Comparison of ENCODE assay signal across 1 cellular context in genomic region chrX:131287556-131288179, GRCh38.
TF ChIP-seq lines count a peak whose summit lies in the region.

No MANE protein-coding gene starts in this region.

TF ChIP-seq in HepG2, 621 proteins besides CTCF, POLR2A, EP300 and RAD21 (continued from another document and continues in another):
- TF ChIP-seq ZSCAN30 (CRISPR knock-in tag; IDR thresholded peaks at IDR 0.05), result no peak
- TF ChIP-seq TAF15 (IDR thresholded peaks at IDR 0.05; ENCODE audit: low read depth, low read length, poor library complexity, severe bottlenecking), result no peak
- no peak for TF ChIP-seq RBFOX2 (IDR thresholded peaks at IDR 0.05; ENCODE audit: low read depth, low read length)
- no peak for TF ChIP-seq NR2F1 (CRISPR knock-in tag; IDR thresholded peaks at IDR 0.05)
- TF ChIP-seq NR3C1 (CRISPR knock-in tag; IDR thresholded peaks at IDR 0.05), result no peak
- no peak for TF ChIP-seq GATAD1 (CRISPR knock-in tag; IDR thresholded peaks at IDR 0.05)
- TF ChIP-seq ASH2L (IDR thresholded peaks at IDR 0.05; ENCODE audit: insufficient read length, low read depth, low read length), result peak; percentile 47
- TF ChIP-seq BCL6 (CRISPR knock-in tag; IDR thresholded peaks at IDR 0.05), result peak; percentile 29; the same call in 1 of the 2 replicates
- TF ChIP-seq GPN1 (CRISPR knock-in tag; IDR thresholded peaks at IDR 0.05; ENCODE audit: borderline replicate concordance), result no peak
- TF ChIP-seq, protein P1, sequence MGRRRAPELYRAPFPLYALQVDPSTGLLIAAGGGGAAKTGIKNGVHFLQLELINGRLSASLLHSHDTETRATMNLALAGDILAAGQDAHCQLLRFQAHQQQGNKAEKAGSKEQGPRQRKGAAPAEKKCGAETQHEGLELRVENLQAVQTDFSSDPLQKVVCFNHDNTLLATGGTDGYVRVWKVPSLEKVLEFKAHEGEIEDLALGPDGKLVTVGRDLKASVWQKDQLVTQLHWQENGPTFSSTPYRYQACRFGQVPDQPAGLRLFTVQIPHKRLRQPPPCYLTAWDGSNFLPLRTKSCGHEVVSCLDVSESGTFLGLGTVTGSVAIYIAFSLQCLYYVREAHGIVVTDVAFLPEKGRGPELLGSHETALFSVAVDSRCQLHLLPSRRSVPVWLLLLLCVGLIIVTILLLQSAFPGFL (CRISPR knock-in tag; IDR thresholded peaks at IDR 0.05), result no peak
- no peak for TF ChIP-seq HNRNPUL1 (IDR thresholded peaks at IDR 0.05; ENCODE audit: low read depth, low read length)
- TF ChIP-seq RARA (CRISPR knock-in tag; IDR thresholded peaks at IDR 0.05), result peak; percentile 39; the same call in 1 of the 2 replicates
- no peak for TF ChIP-seq AHDC1 (CRISPR knock-in tag; IDR thresholded peaks at IDR 0.05; ENCODE audit: borderline replicate concordance)
- no peak for TF ChIP-seq E2F2 (CRISPR knock-in tag; IDR thresholded peaks at IDR 0.05; ENCODE audit: borderline replicate concordance)
- 0 out of 2 replicates have a peak, but pooled peaks have one; percentile 25 for TF ChIP-seq NCOA2 (CRISPR knock-in tag; IDR thresholded peaks at IDR 0.05)
- TF ChIP-seq CHD2 (IDR thresholded peaks at IDR 0.05; ENCODE audit: low read depth, low read length), result no peak
- TF ChIP-seq ZNF678 (CRISPR knock-in tag; IDR thresholded peaks at IDR 0.05), result no peak
- TF ChIP-seq ZNF430 (CRISPR knock-in tag; IDR thresholded peaks at IDR 0.05), result no peak
- no peak for TF ChIP-seq ZNF280D (CRISPR knock-in tag; IDR thresholded peaks at IDR 0.05)
- TF ChIP-seq SAP130 (CRISPR knock-in tag; IDR thresholded peaks at IDR 0.05; ENCODE audit: low read depth), result peak; percentile 30; the same call in 1 of the 2 replicates
- TF ChIP-seq SNAI1 (CRISPR knock-in tag; IDR thresholded peaks at IDR 0.05; ENCODE audit: borderline replicate concordance), result no peak
- TF ChIP-seq ZNF724P (CRISPR knock-in tag; IDR thresholded peaks at IDR 0.05; ENCODE audit: borderline replicate concordance), result no peak
- no peak for TF ChIP-seq SATB2 (CRISPR knock-in tag; IDR thresholded peaks at IDR 0.05)
- TF ChIP-seq ZNF142 (CRISPR knock-in tag; IDR thresholded peaks at IDR 0.05), result no peak
- no peak for TF ChIP-seq SOX6 (IDR thresholded peaks at IDR 0.05)
- 0 out of 2 replicates have a peak, but pooled peaks have one; percentile 32 for TF ChIP-seq SOX6 (CRISPR knock-in tag; IDR thresholded peaks at IDR 0.05)
- TF ChIP-seq ZNF282 (IDR thresholded peaks at IDR 0.05; ENCODE audit: partially characterized antibody), result no peak
- no peak for TF ChIP-seq ZNF687 (CRISPR knock-in tag; IDR thresholded peaks at IDR 0.05)
- no peak for TF ChIP-seq MIXL1 (CRISPR knock-in tag; IDR thresholded peaks at IDR 0.05)
- no peak for TF ChIP-seq HNF1A (IDR thresholded peaks at IDR 0.05; ENCODE audit: low read depth)
- no peak for TF ChIP-seq HNF1A (CRISPR knock-in tag; IDR thresholded peaks at IDR 0.05; ENCODE audit: borderline replicate concordance)
